ENCODE assay signal across 20 cellular contexts in the genomic region with DNA sequence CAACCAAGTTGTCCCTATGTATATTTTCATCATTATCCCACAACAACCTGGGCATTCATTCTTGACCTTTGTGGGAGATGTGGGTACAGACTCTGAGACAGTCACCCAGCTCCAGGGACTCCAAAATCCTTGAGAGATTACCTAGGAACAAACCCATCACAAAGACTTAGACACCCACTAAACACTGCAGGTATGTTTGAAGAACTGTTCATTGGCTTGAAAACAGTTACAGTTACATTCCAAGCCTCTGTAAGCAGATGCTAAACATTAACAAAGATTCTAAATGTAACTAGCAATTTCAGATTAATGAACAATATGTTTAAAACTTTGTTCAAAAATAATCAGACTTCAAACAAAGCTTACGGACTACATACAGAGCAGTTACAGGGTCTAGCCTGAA.
"Had no signal": no experiment of that assay in that cellular context is flagged by ENCODE, and none has a peak within 500 bp of the region (broad histone marks: within the 10 kb centered on the region; RNA-seq: fewer than 3 reads in every experiment).

No MANE protein-coding gene starts in this region.

- H3K27me3 ChIP-seq: foreskin keratinocyte, heart left ventricle, left lung, ovary, sigmoid colon, tibial nerve had no signal

- DNase-seq: activated CD4-positive, alpha-beta memory T cell treated with anti-CD3 and anti-CD28 coated beads, Interleukin-2, amount 10 ng/mL, durations not matched to agents 7 days and 5 days; activated CD4-positive, alpha-beta T cell treated with anti-CD3 and anti-CD28 coated beads for 48 hours; activated naive CD8-positive, alpha-beta T cell treated with anti-CD3 and anti-CD28 coated beads, Interleukin-2, amount 50 U/mL, for 24 hours; activated T-cell treated with anti-CD3 and anti-CD28 coated beads, Interleukin-2, amount 50 U/mL, for 48 hours; amygdala; caudate nucleus; endodermal cell; foreskin keratinocyte; heart left ventricle; left lung; lower lobe of right lung; mesendoderm; ovary; sigmoid colon; stimulated activated CD4-positive, alpha-beta T cell treated with anti-CD3 and anti-CD28 coated beads, Interleukin-15, amount 100 ng/mL, for 24 hours; stimulated activated CD4-positive, alpha-beta T cell treated with anti-CD3 and anti-CD28 coated beads, Interleukin-2, amount 100 ng/mL, for 24 hours; stimulated activated naive CD4-positive, alpha-beta T cell treated with Interleukin-2 at 50 U/mL for 16 hours had no signal

- H3K4me3 ChIP-seq: heart left ventricle, left lung, lower lobe of right lung, ovary, sigmoid colon, tibial nerve had no signal

- H3K36me3 ChIP-seq: heart left ventricle, left lung, lower lobe of right lung, ovary, sigmoid colon, tibial nerve had no signal

- H3K9me3 ChIP-seq: heart left ventricle, left lung, lower lobe of right lung, ovary, sigmoid colon, tibial nerve had no signal

- ATAC-seq: activated naive CD8-positive, alpha-beta T cell treated with anti-CD3 and anti-CD28 coated beads, Interleukin-2, amount 50 U/mL, for 24 hours; esophagus mucosa; foreskin keratinocyte; heart left ventricle; left lung; lower lobe of right lung had no signal

- H3K27ac ChIP-seq: foreskin keratinocyte, heart left ventricle, left lung, lower lobe of right lung, ovary, sigmoid colon, VCaP had no signal

- H3K4me1 ChIP-seq: left lung, lower lobe of right lung, sigmoid colon, tibial nerve had no signal
